8 cellular contexts compared by ENCODE assay signal in genomic region chr10:88880287-88881094, GRCh38. TPM values are rescaled to one million over a fixed set of nuclear protein-coding genes. Genes with fewer than 3 reads are reported as not detected.
DNase-seq lines count a peak whose midpoint lies in the region; ATAC-seq and TF ChIP-seq lines count a peak whose summit lies in the region.

No MANE protein-coding gene starts in this region.

- no peaks in the 10 kb centered on the region for H3K9me2 ChIP-seq in PC-3 (replicated peaks; ENCODE audit: low read length)

- H3K36me3 Mint-ChIP-seq in Calu3 (ENCODE audit: insufficient read depth, unreplicated experiment) = peaks cover 21% of the 10 kb centered on the region
- H3K36me3 Mint-ChIP-seq in activated T-helper 1 cell treated with anti-CD3 and anti-CD28 coated beads, Interleukin-12 subunit alpha, Interleukin-12 subunit beta, Interleukin-2, Interleukin-4 antibody, amounts not matched to agents 30 ng/mL and 10 ng/mL and 1 ng/mL, durations not matched to agents 14 hours and 24 hours and 36 hours (ENCODE audit: low read depth) = peaks cover 28% of the 10 kb centered on the region
- H3K36me3 Mint-ChIP-seq in naive thymus-derived CD4-positive, alpha-beta T cell = peaks cover 0 to 40% (median 4%) of the 10 kb centered on the region in 5 donors
- H3K36me3 Mint-ChIP-seq in stimulated activated memory B cell treated with anti-CD40 and anti-IgM and Interleukin-4, amounts not matched to agents 10 μg/mL and 1 μg/mL and 100 μg/mL, for 72 hours = peaks cover 8% of the 10 kb centered on the region

- H3K4me1 Mint-ChIP-seq in Calu3 (ENCODE audit: low read depth, unreplicated experiment) = peaks cover 15% of the 10 kb centered on the region
- H3K4me1 Mint-ChIP-seq in activated T-helper 1 cell treated with anti-CD3 and anti-CD28 coated beads, Interleukin-12 subunit alpha, Interleukin-12 subunit beta, Interleukin-2, Interleukin-4 antibody, amounts not matched to agents 30 ng/mL and 10 ng/mL and 1 ng/mL, durations not matched to agents 14 hours and 24 hours and 36 hours (ENCODE audit: low read depth) = peaks cover 74% of the 10 kb centered on the region
- H3K4me1 Mint-ChIP-seq in naive thymus-derived CD4-positive, alpha-beta T cell = peaks cover 43 to 79% (median 69%) of the 10 kb centered on the region in 7 donors
- peaks cover 44% of the 10 kb centered on the region for H3K4me1 Mint-ChIP-seq in stimulated activated memory B cell treated with anti-CD40 and anti-IgM and Interleukin-4, amounts not matched to agents 10 μg/mL and 1 μg/mL and 100 μg/mL, for 72 hours

- POLR2A ChIA-PET in PC-3 (lab: Charles Lee; ENCODE audit: unreplicated experiment) = interaction anchor here (0.5 kb wide), 1 partner anchor 21 kb away, joined by 3 read pairs; no protein-coding TSS in a partner anchor
- POLR2A ChIA-PET in naive thymus-derived CD4-positive, alpha-beta T cell (lab: Charles Lee) = interaction anchor here (0.5 to 1.9 kb wide), 31 partner anchors 10 to 1062 kb away, joined by 3 to 9 read pairs (median 4); partner anchors contain the start of genes ATAD1 and RNLS

- peak overlapping the region; percentile 73 for H3K27ac Mint-ChIP-seq in Calu3 (ENCODE audit: unreplicated experiment)
- H3K27ac Mint-ChIP-seq in activated T-helper 1 cell treated with anti-CD3 and anti-CD28 coated beads, Interleukin-12 subunit alpha, Interleukin-12 subunit beta, Interleukin-2, Interleukin-4 antibody, amounts not matched to agents 30 ng/mL and 10 ng/mL and 1 ng/mL, durations not matched to agents 14 hours and 24 hours and 36 hours = peak overlapping the region; percentile 99
- H3K27ac Mint-ChIP-seq in naive thymus-derived CD4-positive, alpha-beta T cell = peak overlapping the region; percentile 82 to 97 (median 95)
- peak overlapping the region; percentile 90 for H3K27ac Mint-ChIP-seq in stimulated activated memory B cell treated with anti-CD40 and anti-IgM and Interleukin-4, amounts not matched to agents 10 μg/mL and 1 μg/mL and 100 μg/mL, for 72 hours

- no peaks in the 10 kb centered on the region for H4K20me1 ChIP-seq in PC-3 (ENCODE audit: low read length)

- DNase-seq in Calu3 (peak; percentile 74), PC-3 (peak; percentile 79), fibroblast of gingiva (ENCODE audit: low read depth) (peak; percentile 86)
- DNase-seq in activated T-helper 1 cell treated with anti-CD3 and anti-CD28 coated beads, Interleukin-12 subunit alpha, Interleukin-12 subunit beta, Interleukin-2, Interleukin-4 antibody, amounts not matched to agents 30 ng/mL and 10 ng/mL and 1 ng/mL, durations not matched to agents 14 hours and 24 hours and 36 hours (ENCODE audit: low spot score) = peak; percentile 68
- peak; percentile 58 to 79 (median 75) for DNase-seq in naive thymus-derived CD4-positive, alpha-beta T cell

- BruUV-seq in Calu3 (replicated peaks; lab: Mats Ljungman, UMichigan) (no TSS peak), PC-3 (replicated peaks; lab: Mats Ljungman, UMichigan) (no TSS peak)

- H3K4me1 ChIP-seq in PC-3 (ENCODE audit: insufficient read depth, low read length) = peaks cover 37% of the 10 kb centered on the region
- H3K4me1 ChIP-seq in naive thymus-derived CD4-positive, alpha-beta T cell (ENCODE audit: control insufficient read depth in 2 of 2, insufficient read depth in 2 of 2, low read length in 2 of 2) = peaks cover 43 to 44% of the 10 kb centered on the region in 2 donors

- CTCF ChIA-PET in Calu3 (lab: Charles Lee) (no interaction called here), PC-3 (lab: Charles Lee) (interaction anchor here (0.9 to 1.0 kb wide), 2 partner anchors 10 to 44 kb away, joined by 3 to 4 read pairs; no protein-coding TSS in a partner anchor)
- CTCF ChIA-PET in naive thymus-derived CD4-positive, alpha-beta T cell (lab: Charles Lee) = interaction anchor here (0.7 to 3.5 kb wide), 5 partner anchors 22 to 59 kb away, joined by 3 to 16 read pairs (median 9); no protein-coding TSS in a partner anchor

- no peaks in the 10 kb centered on the region for H3K27me3 ChIP-seq in PC-3 (ENCODE audit: low read length)
- H3K27me3 ChIP-seq in naive thymus-derived CD4-positive, alpha-beta T cell (ENCODE audit: control insufficient read depth in 2 of 2, insufficient read depth in 2 of 2, low read length in 2 of 2) = no peaks in the 10 kb centered on the region

- peak overlapping the region; percentile 57 for H3K27ac ChIP-seq in PC-3 (ENCODE audit: low read length)
- H3K27ac ChIP-seq in naive thymus-derived CD4-positive, alpha-beta T cell (ENCODE audit: low read depth, low read length) = peak overlapping the region; percentile 74

- H3K27me3 Mint-ChIP-seq in Calu3 (ENCODE audit: unreplicated experiment) = no peaks in the 10 kb centered on the region
- no peaks in the 10 kb centered on the region for H3K27me3 Mint-ChIP-seq in activated T-helper 1 cell treated with anti-CD3 and anti-CD28 coated beads, Interleukin-12 subunit alpha, Interleukin-12 subunit beta, Interleukin-2, Interleukin-4 antibody, amounts not matched to agents 30 ng/mL and 10 ng/mL and 1 ng/mL, durations not matched to agents 14 hours and 24 hours and 36 hours (ENCODE audit: insufficient read depth)
- no peaks in the 10 kb centered on the region for H3K27me3 Mint-ChIP-seq in naive thymus-derived CD4-positive, alpha-beta T cell
- no peaks in the 10 kb centered on the region for H3K27me3 Mint-ChIP-seq in stimulated activated memory B cell treated with anti-CD40 and anti-IgM and Interleukin-4, amounts not matched to agents 10 μg/mL and 1 μg/mL and 100 μg/mL, for 72 hours

- peak overlapping the region; percentile 62 for H3K9ac ChIP-seq in PC-3 (ENCODE audit: low read length)

- peak overlapping the region; percentile 92 for H3K4me3 Mint-ChIP-seq in Calu3 (ENCODE audit: low read depth, unreplicated experiment)
- H3K4me3 Mint-ChIP-seq in activated T-helper 1 cell treated with anti-CD3 and anti-CD28 coated beads, Interleukin-12 subunit alpha, Interleukin-12 subunit beta, Interleukin-2, Interleukin-4 antibody, amounts not matched to agents 30 ng/mL and 10 ng/mL and 1 ng/mL, durations not matched to agents 14 hours and 24 hours and 36 hours = peak overlapping the region; percentile 98
- peak overlapping the region; percentile 95 to 100 (median 98) for H3K4me3 Mint-ChIP-seq in naive thymus-derived CD4-positive, alpha-beta T cell
- peak overlapping the region; percentile 95 for H3K4me3 Mint-ChIP-seq in stimulated activated memory B cell treated with anti-CD40 and anti-IgM and Interleukin-4, amounts not matched to agents 10 μg/mL and 1 μg/mL and 100 μg/mL, for 72 hours

- peak overlapping the region; percentile 95 for H3K4me2 ChIP-seq in PC-3 (ENCODE audit: low read length)

- peak overlapping the region; percentile 67 for H2AFZ ChIP-seq in PC-3 (ENCODE audit: low read length)

- peaks cover 43% of the 10 kb centered on the region for H3K79me2 ChIP-seq in PC-3 (ENCODE audit: low read length)

- H3K4me3 ChIP-seq in PC-3 (ENCODE audit: low read length) = peak overlapping the region; percentile 87
- H3K4me3 ChIP-seq in naive thymus-derived CD4-positive, alpha-beta T cell (ENCODE audit: low read length) = peak overlapping the region; percentile 85

- H3K9me3 Mint-ChIP-seq in Calu3 (ENCODE audit: low read depth, unreplicated experiment) = no peaks in the 10 kb centered on the region
- H3K9me3 Mint-ChIP-seq in activated T-helper 1 cell treated with anti-CD3 and anti-CD28 coated beads, Interleukin-12 subunit alpha, Interleukin-12 subunit beta, Interleukin-2, Interleukin-4 antibody, amounts not matched to agents 30 ng/mL and 10 ng/mL and 1 ng/mL, durations not matched to agents 14 hours and 24 hours and 36 hours = peaks cover 6% of the 10 kb centered on the region
- H3K9me3 Mint-ChIP-seq in naive thymus-derived CD4-positive, alpha-beta T cell = peaks cover 0 to 2% (median 0%) of the 10 kb centered on the region in 11 donors
- H3K9me3 Mint-ChIP-seq in stimulated activated memory B cell treated with anti-CD40 and anti-IgM and Interleukin-4, amounts not matched to agents 10 μg/mL and 1 μg/mL and 100 μg/mL, for 72 hours = no peaks in the 10 kb centered on the region

- intact Hi-C loops in Calu3 (cut with micrococcal nuclease; ENCODE audit: unreplicated experiment) = loop anchor here (5.0 kb wide), 1 partner anchor 43 kb away; no protein-coding TSS in a partner anchor
- intact Hi-C loops in PC-3 (cut with micrococcal nuclease) = loop anchor here (5.0 kb wide), 2 partner anchors 43 to 112 kb away; partner anchors contain the start of gene FAS
- intact Hi-C loops in activated T-helper 1 cell treated with anti-CD3 and anti-CD28 coated beads, Interleukin-12 subunit alpha, Interleukin-12 subunit beta, Interleukin-2, Interleukin-4 antibody, amounts not matched to agents 30 ng/mL and 10 ng/mL and 1 ng/mL, durations not matched to agents 14 hours and 24 hours and 36 hours (cut with micrococcal nuclease) = loop anchor here (1.0 to 10.0 kb wide), 9 partner anchors 17 to 1018 kb away; partner anchors contain the start of genes IFIT5, KIF20B, KLLN and PTEN
- intact Hi-C loops in naive thymus-derived CD4-positive, alpha-beta T cell (cut with micrococcal nuclease) = loop anchor here (1.0 to 5.0 kb wide), 17 partner anchors 9 to 1063 kb away; partner anchors contain the start of genes FAS (in 2 of the 2), IFIT5 (in 2 of the 2), ATAD1 (in 1 of the 2) and KLLN (in 1 of the 2)

- no peaks in the 10 kb centered on the region for H3K9me3 ChIP-seq in PC-3 (ENCODE audit: low read length)
- no peaks in the 10 kb centered on the region for H3K9me3 ChIP-seq in naive thymus-derived CD4-positive, alpha-beta T cell (ENCODE audit: control insufficient read depth in 2 of 3, low read length in 3 of 3)

- peaks cover 3% of the 10 kb centered on the region for H3F3A ChIP-seq in PC-3 (ENCODE audit: low read length, unreplicated experiment)

- TF ChIP-seq CTCF in Calu3 (IDR thresholded peaks at IDR 0.05; ENCODE audit: unreplicated experiment) = no peak
- TF ChIP-seq CTCF in PC-3 (conservative IDR thresholded peaks at IDR 0.05; ENCODE audit: low read depth, low read length) = no peak

- no peaks in the 10 kb centered on the region for H3K36me3 ChIP-seq in PC-3 (ENCODE audit: low read depth, low read length)
- peaks cover 0 to 11% (median 0%) of the 10 kb centered on the region in 3 experiments for H3K36me3 ChIP-seq in naive thymus-derived CD4-positive, alpha-beta T cell (ENCODE audit: control insufficient read depth in 2 of 3, insufficient read depth in 3 of 3, low read length in 3 of 3)

- ATAC-seq in GM19452 (IDR thresholded peaks at IDR 0.05; ENCODE audit: unreplicated experiment) = peak; percentile 76
- ATAC-seq in HG03565 (IDR thresholded peaks at IDR 0.05; ENCODE audit: unreplicated experiment) = peak; percentile 51
- peak; percentile 75 for ATAC-seq in PC-3
- ATAC-seq in naive thymus-derived CD4-positive, alpha-beta T cell = peak; percentile 84
- peak; percentile 89 for ATAC-seq in stimulated activated memory B cell treated with anti-CD40 and anti-IgM and Interleukin-4, amounts not matched to agents 10 μg/mL and 1 μg/mL and 100 μg/mL, for 72 hours

RNA-seq across cellular contexts. Expression of gene STAMBPL1, which starts 0.4 kb away (rescaled TPM):
- total RNA-seq in Calu3 (2022) (9.4 and 9.5 TPM in 2 replicates), PC-3 (2014; rRNA removed) (15.7 and 19.5 TPM in 2 replicates)
- total RNA-seq in activated T-helper 1 cell treated with anti-CD3 and anti-CD28 coated beads, Interleukin-12 subunit alpha, Interleukin-12 subunit beta, Interleukin-2, Interleukin-4 antibody, amounts not matched to agents 30 ng/mL and 10 ng/mL and 1 ng/mL, durations not matched to agents 14 hours and 24 hours and 36 hours = 36.1 and 37.5 TPM in 2 replicates
- total RNA-seq in naive thymus-derived CD4-positive, alpha-beta T cell = 10 to 100 TPM; 29.5 to 57.7 (median 38.9) TPM
- polyA plus RNA-seq in naive thymus-derived CD4-positive, alpha-beta T cell = 10 to 100 TPM; 12.5 to 13.0 TPM

RNA-seq across cellular contexts. Expression of gene ANKRD22, which starts 28.8 kb away (rescaled TPM):
- 20.6 and 33.7 TPM in 2 replicates for total RNA-seq in Calu3 (2022)
- 5.0 and 6.2 TPM in 2 replicates for total RNA-seq in PC-3 (2014; rRNA removed)
- total RNA-seq in activated T-helper 1 cell treated with anti-CD3 and anti-CD28 coated beads, Interleukin-12 subunit alpha, Interleukin-12 subunit beta, Interleukin-2, Interleukin-4 antibody, amounts not matched to agents 30 ng/mL and 10 ng/mL and 1 ng/mL, durations not matched to agents 14 hours and 24 hours and 36 hours = 0.16 TPM in 1 of 2 replicates, not detected in the other
- total RNA-seq in naive thymus-derived CD4-positive, alpha-beta T cell = under 1 TPM in 4 of 5 experiments, not detected in 1; 0.32 to 0.59 (median 0.40) TPM
- 1 to 10 TPM in 1 of 2 donors, under 1 TPM in 1; 0.54 to 1.2 TPM for polyA plus RNA-seq in naive thymus-derived CD4-positive, alpha-beta T cell

Comparison
In these comparisons a context has a peak if more than half of its experiments do, and no peak if none do; other contexts are left out.
1. Peak in every context shown above with its lines: DNase-seq, ATAC-seq, H3K4me3 ChIP-seq and H3K27ac ChIP-seq.